Comparison of ENCODE assay signal across 1 cellular context in the genomic region with DNA sequence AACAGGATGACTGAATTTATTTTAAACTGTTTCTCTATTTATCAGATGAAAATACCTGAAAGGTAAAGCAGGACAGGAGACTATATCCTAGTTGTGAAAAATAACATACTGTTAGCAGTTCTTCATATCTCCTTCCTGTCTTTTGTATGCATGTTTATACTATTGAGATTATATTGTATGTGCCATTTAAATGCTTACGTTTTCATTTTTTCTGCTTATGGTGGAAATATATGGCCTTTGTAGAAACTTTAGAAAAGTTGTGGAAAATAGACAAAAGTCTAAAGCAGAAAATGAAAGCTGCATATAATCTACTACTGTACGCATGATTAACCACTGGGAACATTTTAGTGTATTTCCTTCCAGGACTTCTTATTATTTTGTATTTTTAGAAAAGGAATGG.
TF ChIP-seq lines count a peak whose summit lies in the region.

No MANE protein-coding gene starts in this region.

TF ChIP-seq in A549, 52 proteins besides CTCF, POLR2A, EP300 and RAD21 (continued from another document):
- TF ChIP-seq, protein P1, sequence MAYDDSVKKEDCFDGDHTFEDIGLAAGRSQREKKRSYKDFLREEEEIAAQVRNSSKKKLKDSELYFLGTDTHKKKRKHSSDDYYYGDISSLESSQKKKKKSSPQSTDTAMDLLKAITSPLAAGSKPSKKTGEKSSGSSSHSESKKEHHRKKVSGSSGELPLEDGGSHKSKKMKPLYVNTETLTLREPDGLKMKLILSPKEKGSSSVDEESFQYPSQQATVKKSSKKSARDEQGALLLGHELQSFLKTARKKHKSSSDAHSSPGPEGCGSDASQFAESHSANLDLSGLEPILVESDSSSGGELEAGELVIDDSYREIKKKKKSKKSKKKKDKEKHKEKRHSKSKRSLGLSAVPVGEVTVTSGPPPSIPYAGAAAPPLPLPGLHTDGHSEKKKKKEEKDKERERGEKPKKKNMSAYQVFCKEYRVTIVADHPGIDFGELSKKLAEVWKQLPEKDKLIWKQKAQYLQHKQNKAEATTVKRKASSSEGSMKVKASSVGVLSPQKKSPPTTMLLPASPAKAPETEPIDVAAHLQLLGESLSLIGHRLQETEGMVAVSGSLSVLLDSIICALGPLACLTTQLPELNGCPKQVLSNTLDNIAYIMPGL (CRISPR knock-in tag; IDR thresholded peaks at IDR 0.05; ENCODE audit: borderline replicate concordance) = no peak
TF ChIP-seq in A549: peak in this region for 1.
